Comparison of ENCODE assay signal across 1 cellular context in the genomic region with DNA sequence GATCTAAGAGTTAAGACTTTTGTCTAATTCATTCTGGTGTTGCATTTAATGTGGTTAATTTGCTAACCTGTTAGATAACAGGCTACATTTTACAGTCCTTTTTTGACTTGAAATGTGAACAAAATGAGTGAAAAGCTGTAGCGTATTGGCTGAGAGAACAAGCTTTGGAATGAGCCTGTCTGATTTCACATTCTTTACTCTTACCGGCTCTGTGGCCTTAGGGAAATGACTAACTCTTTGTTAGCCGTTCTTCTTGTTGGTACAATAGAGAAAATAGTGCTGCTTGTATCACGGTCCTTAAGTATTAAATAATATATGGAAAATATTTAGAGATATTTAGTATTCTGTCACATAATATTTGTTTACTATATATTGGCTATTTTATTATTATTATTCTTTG.
TF ChIP-seq lines count a peak whose summit lies in the region.

No MANE protein-coding gene starts in this region.

TF ChIP-seq in IMR-90, 13 proteins besides CTCF, POLR2A, EP300 and RAD21 (continued from another document):
- no peak for TF ChIP-seq MAZ (IDR thresholded peaks at IDR 0.05; ENCODE audit: borderline replicate concordance, low read depth, low read length)
